30 cellular contexts compared by ENCODE assay signal in genomic region chr4:153603835-153604234, GRCh38.
DNase-seq lines count a peak whose midpoint lies in the region; ATAC-seq, FAIRE-seq and TF ChIP-seq lines count a peak whose summit lies in the region.
"Had no signal": no experiment of that assay in that cellular context is flagged by ENCODE, and none has a peak within 500 bp of the region (broad histone marks: within the 10 kb centered on the region; RNA-seq: fewer than 3 reads in every experiment).

No MANE protein-coding gene starts in this region.

- no peak overlapping the region for H3K4me3 Mint-ChIP-seq in CD4-positive, alpha-beta T cell
- H3K4me3 Mint-ChIP-seq: B cell, HFFc6 had no signal

- RAD21 ChIA-PET in HCT116 (lab: Charles Lee; ENCODE audit: low non-redundant PET in 1 of 2, low total read pairs in 2 of 2, uncharacterized antibody in 2 of 2, unreplicated experiment in 2 of 2): no interaction called here

- CTCF ChIA-PET in CD4-positive, alpha-beta T cell (lab: Charles Lee): no interaction called here
- CTCF ChIA-PET in HCT116 (lab: Charles Lee): no interaction called here
- CTCF ChIA-PET in endothelial cell of umbilical vein (lab: Charles Lee): no interaction called here
- CTCF ChIA-PET in A673 (lab: Charles Lee): no interaction called here

- DNase-seq in Right ventricle myocardium superior (no peak), left ventricle myocardium inferior (no peak), HCT116 (ENCODE audit: low read depth, low spot score) (no peak), endothelial cell of umbilical vein (ENCODE audit: low read depth, low spot score) (no peak), GM19240 (ENCODE audit: insufficient read length, low spot score) (no peak), A673 (ENCODE audit: low spot score) (no peak)
- no peak for DNase-seq in CD4-positive, alpha-beta T cell
- DNase-seq: Calu3, DMS79 treated with DMSO at 0.1 percent for 48 hours, GF-D8, GM23248, H7, HFFc6, KBM-7, MV-4-11, NCI-H1105, NCI-H146, NCI-H1930, NCI-H2107, NCI-H446, NCI-H524 treated with DMSO at 0.1 percent for 48 hours, NCI-H774, PC-3 had no signal

- H3K79me2 ChIP-seq in HCT116 (ENCODE audit: insufficient read depth, low read length) (no peaks in the 10 kb centered on the region), endothelial cell of umbilical vein (ENCODE audit: control insufficient read depth, insufficient read depth, low read length) (no peaks in the 10 kb centered on the region)

- H4K20me1 ChIP-seq in HCT116 (ENCODE audit: insufficient read depth) (no peaks in the 10 kb centered on the region), endothelial cell of umbilical vein (replicated peaks; ENCODE audit: control insufficient read depth, extremely low read depth, insufficient read depth, low read length) (no peaks in the 10 kb centered on the region)

- H3K27ac ChIP-seq in left ventricle myocardium inferior (replicated peaks): no peak overlapping the region
- no peak overlapping the region for H3K27ac ChIP-seq in CD4-positive, alpha-beta T cell (ENCODE audit: low read depth, low read length)
- no peak overlapping the region for H3K27ac ChIP-seq in HCT116 (ENCODE audit: low read depth, low read length)
- no peak overlapping the region for H3K27ac ChIP-seq in endothelial cell of umbilical vein (ENCODE audit: insufficient read depth, low read depth, low read length)
- no peak overlapping the region for H3K27ac ChIP-seq in A673 (ENCODE audit: low read depth, low read length, poor library complexity, severe bottlenecking)
- H3K27ac ChIP-seq: A549, C4-2B, GM23248, SJSA1 had no signal

- H3K9me1 ChIP-seq in endothelial cell of umbilical vein (replicated peaks; ENCODE audit: control insufficient read depth, extremely low read depth, insufficient read depth, low read length): no peaks in the 10 kb centered on the region

- ATAC-seq in Right ventricle myocardium superior (ENCODE audit: poor library complexity) (peak; percentile 53), HCT116 (no peak), HG03520 (IDR thresholded peaks at IDR 0.05; ENCODE audit: unreplicated experiment) (no peak)
- no peak for ATAC-seq in CD4-positive, alpha-beta T cell (ENCODE audit: poor library complexity)
- ATAC-seq: A549, PC-3 had no signal

- no peak overlapping the region for H3K4me3 ChIP-seq in left ventricle myocardium inferior
- no peak overlapping the region for H3K4me3 ChIP-seq in HCT116 (replicated peaks in 1 of 2; ENCODE audit: low read depth in 1 of 2, low read length in 2 of 2)
- H3K4me3 ChIP-seq in endothelial cell of umbilical vein (replicated peaks in 1 of 3; ENCODE audit: insufficient read depth in 1 of 3, low read depth in 1 of 3, low read length in 3 of 3): no peak overlapping the region
- no peak overlapping the region for H3K4me3 ChIP-seq in A673 (ENCODE audit: low read depth, low read length, poor library complexity, severe bottlenecking)
- H3K4me3 ChIP-seq: A549, GM23248, SJSA1 had no signal

- no peaks in the 10 kb centered on the region for H3K9me2 ChIP-seq in HCT116 (ENCODE audit: insufficient read depth)

- no peaks in the 10 kb centered on the region for H3K9me3 ChIP-seq in left ventricle myocardium inferior (replicated peaks)
- H3K9me3 ChIP-seq in CD4-positive, alpha-beta T cell (ENCODE audit: control insufficient read depth, low read length): no peaks in the 10 kb centered on the region
- no peaks in the 10 kb centered on the region for H3K9me3 ChIP-seq in HCT116 (ENCODE audit: control insufficient read depth in 1 of 2, insufficient read depth in 1 of 2, low read depth in 1 of 2, low read length in 2 of 2)
- H3K9me3 ChIP-seq in endothelial cell of umbilical vein (replicated peaks; ENCODE audit: control insufficient read depth, insufficient read depth, low read length): no peaks in the 10 kb centered on the region
- H3K9me3 ChIP-seq in A673 (ENCODE audit: low read depth, low read length, poor library complexity, severe bottlenecking): no peaks in the 10 kb centered on the region
- H3K9me3 ChIP-seq: A549, SJSA1 had no signal

- POLR2A ChIA-PET in CD4-positive, alpha-beta T cell (lab: Charles Lee): interaction anchor here (0.7 kb wide), 1 partner anchor 12 kb away, joined by 3 read pairs; no protein-coding TSS in a partner anchor
- POLR2A ChIA-PET in HCT116 (lab: Charles Lee) (interaction anchor here (0.6 kb wide), 1 partner anchor 97 kb away, joined by 3 read pairs; no protein-coding TSS in a partner anchor), endothelial cell of umbilical vein (lab: Charles Lee) (no interaction called here), A673 (lab: Charles Lee; ENCODE audit: low non-redundant PET) (no interaction called here)

- no peak overlapping the region for H3K4me2 ChIP-seq in HCT116 (ENCODE audit: low read length)
- no peak overlapping the region for H3K4me2 ChIP-seq in endothelial cell of umbilical vein (ENCODE audit: insufficient read depth, low read length)
- H3K4me2 ChIP-seq: A549 had no signal

- FAIRE-seq in endothelial cell of umbilical vein (lab: Jason Lieb, UNC): no peak
- FAIRE-seq: A549, GM18507, HTR-8/SVneo had no signal

- peaks cover 12% of the 10 kb centered on the region for H3K4me1 ChIP-seq in left ventricle myocardium inferior
- H3K4me1 ChIP-seq in HCT116 (ENCODE audit: control insufficient read depth in 1 of 2, insufficient read depth in 2 of 2, low read length in 2 of 2): no peaks in the 10 kb centered on the region
- H3K4me1 ChIP-seq in endothelial cell of umbilical vein (ENCODE audit: control insufficient read depth, extremely low read depth, insufficient read depth, low read length): no peaks in the 10 kb centered on the region
- no peaks in the 10 kb centered on the region for H3K4me1 ChIP-seq in A673 (ENCODE audit: insufficient read depth, low read length, poor library complexity, severe bottlenecking)
- H3K4me1 ChIP-seq: A549, SJSA1 had no signal

- H3K27me3 ChIP-seq in left ventricle myocardium inferior (ENCODE audit: low read depth) (no peaks in the 10 kb centered on the region), HCT116 (ENCODE audit: insufficient read depth, low read length) (no peaks in the 10 kb centered on the region), endothelial cell of umbilical vein (ENCODE audit: control insufficient read depth in 2 of 2, insufficient read depth in 2 of 2, low read length in 2 of 2) (no peaks in the 10 kb centered on the region), A673 (replicated peaks; ENCODE audit: insufficient read depth, low read depth, low read length, poor library complexity) (no peaks in the 10 kb centered on the region)
- H3K27me3 ChIP-seq in CD4-positive, alpha-beta T cell (ENCODE audit: control insufficient read depth, insufficient read depth, low read length): no peaks in the 10 kb centered on the region
- H3K27me3 ChIP-seq: SJSA1 had no signal

- BruUV-seq in HCT116 (replicated peaks; lab: Mats Ljungman, UMichigan) (TSS peak; percentile 24), endothelial cell of umbilical vein (replicated peaks; lab: Mats Ljungman, UMichigan) (TSS peak; percentile 39), A673 (replicated peaks; lab: Mats Ljungman, UMichigan) (no TSS peak)

- peaks cover 16% of the 10 kb centered on the region for H3K4me1 Mint-ChIP-seq in CD4-positive, alpha-beta T cell (ENCODE audit: low read depth)

- dilution Hi-C loops in endothelial cell of umbilical vein (cut with MboI; ENCODE audit: extremely low pct_ligation_motif_present, low sequenced_read_pairs): no loop called here

- peak overlapping the region; percentile 27 for H3K27ac Mint-ChIP-seq in CD4-positive, alpha-beta T cell
- H3K27ac Mint-ChIP-seq: HFFc6 had no signal

- peaks cover 95% of the 10 kb centered on the region for H3K36me3 Mint-ChIP-seq in CD4-positive, alpha-beta T cell (ENCODE audit: low read depth)

- H3K27me3 Mint-ChIP-seq in CD4-positive, alpha-beta T cell: no peaks in the 10 kb centered on the region
- H3K27me3 Mint-ChIP-seq: B cell had no signal

- H3K36me3 ChIP-seq in left ventricle myocardium inferior (peaks cover 78% of the 10 kb centered on the region), HCT116 (ENCODE audit: control insufficient read depth in 1 of 2, insufficient read depth in 2 of 2, low read length in 2 of 2) (peaks cover 13 to 14% of the 10 kb centered on the region in 2 experiments; a peak in 3 of 4 replicates), endothelial cell of umbilical vein (ENCODE audit: control insufficient read depth in 2 of 2, extremely low read depth in 1 of 2, insufficient read depth in 2 of 2, low read length in 2 of 2) (peaks cover 6 to 11% of the 10 kb centered on the region in 2 experiments), A673 (ENCODE audit: insufficient read depth, low read length, poor library complexity, severe bottlenecking) (peaks cover 37% of the 10 kb centered on the region)

- H3K9ac ChIP-seq in HCT116 (ENCODE audit: low read length) (no peak overlapping the region), endothelial cell of umbilical vein (replicated peaks; ENCODE audit: extremely low read depth, insufficient read depth, low read length) (no peak overlapping the region)
- H3K9ac ChIP-seq: GM23248 had no signal

- H2AFZ ChIP-seq in HCT116 (ENCODE audit: low read depth, low read length, poor library complexity, severe bottlenecking) (no peak overlapping the region), endothelial cell of umbilical vein (ENCODE audit: low read depth, low read length) (no peak overlapping the region)
- H2AFZ ChIP-seq: GM23248 had no signal

- TF ChIP-seq CTCF in left ventricle myocardium inferior (IDR thresholded peaks at IDR 0.05; ENCODE audit: borderline replicate concordance) (no peak), HCT116 (IDR thresholded peaks at IDR 0.05 in 2 of 3, conservative IDR thresholded peaks at IDR 0.05 in 1 of 3; ENCODE audit: borderline replicate concordance in 1 of 3, insufficient read depth in 1 of 3, low read depth in 2 of 3, low read length in 2 of 3) (no peak), endothelial cell of umbilical vein (IDR thresholded peaks at IDR 0.05; ENCODE audit: extremely low read depth in 1 of 2, insufficient read depth in 1 of 2, low read depth in 1 of 2, low read length in 2 of 2) (no peak), A673 (conservative IDR thresholded peaks at IDR 0.05; ENCODE audit: low read depth, low read length) (no peak)
- no peak for TF ChIP-seq CTCF in CD4-positive, alpha-beta T cell (IDR thresholded peaks at IDR 0.05)

- TF ChIP-seq POLR2A in HCT116 (IDR thresholded peaks at IDR 0.05; ENCODE audit: borderline replicate concordance, extremely low read depth, insufficient read depth, insufficient read length) (no peak), endothelial cell of umbilical vein (IDR thresholded peaks at IDR 0.05; ENCODE audit: low read depth, low read length) (no peak)

- TF ChIP-seq RAD21 in HCT116 (IDR thresholded peaks at IDR 0.05; ENCODE audit: low read depth): no peak

- intact Hi-C loops in Right ventricle myocardium superior (cut with DNase I) (no loop called here), left ventricle myocardium inferior (cut with micrococcal nuclease) (no loop called here), HCT116 (cut with micrococcal nuclease) (no loop called here), endothelial cell of umbilical vein (cut with micrococcal nuclease) (no loop called here), A673 (cut with micrococcal nuclease; ENCODE audit: unreplicated experiment) (no loop called here)
- intact Hi-C loops in CD4-positive, alpha-beta T cell (cut with DNase I, micrococcal nuclease): no loop called here

- no peaks in the 10 kb centered on the region for H3K9me3 Mint-ChIP-seq in CD4-positive, alpha-beta T cell
- H3K9me3 Mint-ChIP-seq: HFFc6 had no signal

TF ChIP-seq in endothelial cell of umbilical vein, 7 proteins besides CTCF, POLR2A, EP300 and RAD21 (continues in another document):
- no peak for TF ChIP-seq MYC (IDR thresholded peaks at IDR 0.05; ENCODE audit: low read depth, low read length)

Comparison
In these comparisons a context has a peak if more than half of its experiments do, and no peak if none do; other contexts are left out.
1. POLR2A ChIA-PET loops: an anchor here in CD4-positive, alpha-beta T cell (0.7 kb wide) and HCT116 (0.6 kb wide); none called in endothelial cell of umbilical vein and A673.